ENCODE assay signal across 30 cellular contexts in genomic region chr19:29974701-29975100, GRCh38.
"Had no signal": no experiment of that assay in that cellular context is flagged by ENCODE, and none has a peak within 500 bp of the region (broad histone marks: within the 10 kb centered on the region; RNA-seq: fewer than 3 reads in every experiment).

No MANE protein-coding gene starts in this region.

- H3K4me3 ChIP-seq: colonic mucosa, esophagus squamous epithelium, gastroesophageal sphincter, heart left ventricle, hepatocyte, lower lobe of right lung, mucosa of descending colon had no signal

- H3K36me3 ChIP-seq: colonic mucosa, esophagus squamous epithelium, gastroesophageal sphincter, heart left ventricle, lower lobe of right lung had no signal

- H3K27ac Mint-ChIP-seq: dendritic cell treated with granulocyte-macrophage colony-stimulating factor and Interleukin-4, amounts not matched to agents 40 ng/mL and 50 ng/mL, for 4 days; endodermal cell; immature natural killer cell; mesothelial cell of epicardium had no signal

- H3K4me1 Mint-ChIP-seq: endodermal cell had no signal

- H3K9me3 ChIP-seq: colonic mucosa, esophagus squamous epithelium, gastroesophageal sphincter, heart left ventricle, lower lobe of right lung, mucosa of descending colon had no signal

- H3K9me3 Mint-ChIP-seq: dendritic cell treated with granulocyte-macrophage colony-stimulating factor and Interleukin-4, amounts not matched to agents 40 ng/mL and 50 ng/mL, for 4 days; effector memory CD8-positive, alpha-beta T cell; endodermal cell; immature natural killer cell; mesothelial cell of epicardium; naive thymus-derived CD8-positive, alpha-beta T cell had no signal

- ATAC-seq: effector memory CD8-positive, alpha-beta T cell; esophagus mucosa; gastroesophageal sphincter; heart left ventricle; left colon; left lobe of liver; left ventricle myocardium superior; lower lobe of right lung; mucosa of descending colon; naive thymus-derived CD8-positive, alpha-beta T cell had no signal

- H3K4me1 ChIP-seq: colonic mucosa had no signal

- H3K36me3 Mint-ChIP-seq: immature natural killer cell, mesothelial cell of epicardium had no signal

- H3K27me3 ChIP-seq: colonic mucosa, esophagus squamous epithelium, gastroesophageal sphincter, heart left ventricle, hepatocyte had no signal

- H3K4me3 Mint-ChIP-seq: dendritic cell treated with granulocyte-macrophage colony-stimulating factor and Interleukin-4, amounts not matched to agents 40 ng/mL and 50 ng/mL, for 4 days; effector memory CD8-positive, alpha-beta T cell; endodermal cell; immature natural killer cell; mesothelial cell of epicardium; naive B cell had no signal

- H3K27ac ChIP-seq: colonic mucosa, epithelial cell of prostate, esophagus squamous epithelium, gastroesophageal sphincter, heart left ventricle, hepatocyte, lower lobe of right lung had no signal

- FAIRE-seq: endometrium, kidney had no signal

- DNase-seq: colonic mucosa; cortex of kidney; effector CD8-positive, alpha-beta T cell; effector memory CD8-positive, alpha-beta T cell; endodermal cell; erythroblast; esophagus squamous epithelium; foreskin fibroblast; foreskin melanocyte; heart left ventricle; hypothalamus; immature natural killer cell; islet precursor cell; kidney; kidney glomerular epithelial cell; left colon; left ventricle myocardium superior; lower lobe of right lung; mesenchymal stem cell; mucosa of descending colon; naive B cell; naive thymus-derived CD8-positive, alpha-beta T cell had no signal

- H3K27me3 Mint-ChIP-seq: dendritic cell treated with granulocyte-macrophage colony-stimulating factor and Interleukin-4, amounts not matched to agents 40 ng/mL and 50 ng/mL, for 4 days; effector memory CD8-positive, alpha-beta T cell; naive B cell; naive thymus-derived CD8-positive, alpha-beta T cell had no signal
